In genomic region chr18:62200121-62200914, GRCh38 we compare ENCODE assay signal across 20 cellular contexts. TPM values are rescaled to one million over a fixed set of nuclear protein-coding genes. Genes with fewer than 3 reads are reported as not detected.
DNase-seq lines count a peak whose midpoint lies in the region; ATAC-seq, FAIRE-seq and TF ChIP-seq lines count a peak whose summit lies in the region.
"Had no signal": no experiment of that assay in that cellular context is flagged by ENCODE, and none has a peak within 500 bp of the region (broad histone marks: within the 10 kb centered on the region; RNA-seq: fewer than 3 reads in every experiment).

No MANE protein-coding gene starts in this region.

- SMC1A ChIA-PET in GM12878 (lab: Charles Lee; ENCODE audit: uncharacterized antibody, unreplicated experiment): interaction anchor here (0.6 to 3.1 kb wide), 12 partner anchors 8 to 1704 kb away, joined by 3 to 20 read pairs (median 3); no protein-coding TSS in a partner anchor

- TF ChIP-seq CTCF in activated CD8-positive, alpha-beta T cell treated with anti-CD3 and anti-CD28 coated beads for 36 hours (IDR thresholded peaks at IDR 0.05): no peak
- TF ChIP-seq CTCF in GM12878 (IDR thresholded peaks at IDR 0.05 in 2 of 3, conservative IDR thresholded peaks at IDR 0.05 in 1 of 3; ENCODE audit: control insufficient read depth in 2 of 3, extremely low read depth in 1 of 3, insufficient read depth in 1 of 3, low read depth in 3 of 3, low read length in 3 of 3): no peak
- TF ChIP-seq CTCF in suprapubic skin (IDR thresholded peaks at IDR 0.05): no peak

- WGBS in GM12878 (ENCODE audit: insufficient coverage, insufficient replicate concordance, low lambda C conversion rate, missing lambda C conversion rate): 67% methylated on average over 3 of the region's 3 CpGs
- WGBS in suprapubic skin: 61% methylated on average over 3 of the region's 3 CpGs

- peaks cover 59% of the 10 kb centered on the region for H3K79me2 ChIP-seq in GM12878 (ENCODE audit: control insufficient read depth, insufficient read depth, low read length)

- no peak for TF ChIP-seq RAD21 in GM12878 (IDR thresholded peaks at IDR 0.05; ENCODE audit: insufficient read depth, low read depth, low read length)

- no peak overlapping the region for H3K27ac Mint-ChIP-seq in activated CD8-positive, alpha-beta T cell treated with anti-CD3 and anti-CD28 coated beads for 36 hours
- no peak overlapping the region for H3K27ac Mint-ChIP-seq in activated CD8-positive, alpha-beta T cell treated with anti-CD3 and anti-CD28 coated beads, Interleukin-2, amount 10 ng/mL, durations not matched to agents 7 days and 5 days
- H3K27ac Mint-ChIP-seq: activated B cell treated with CpG ODN at 0.5 μM for 24 hours had no signal

- POLR2A ChIA-PET in activated CD8-positive, alpha-beta T cell treated with anti-CD3 and anti-CD28 coated beads for 36 hours (lab: Charles Lee): interaction anchor here (0.7 to 1.1 kb wide), 3 partner anchors 13 to 39 kb away, joined by 3 read pairs; partner anchors contain the start of genes PIGN and RELCH
- POLR2A ChIA-PET in activated CD8-positive, alpha-beta T cell treated with anti-CD3 and anti-CD28 coated beads, Interleukin-2, amount 10 ng/mL, durations not matched to agents 7 days and 5 days (lab: Charles Lee): interaction anchor here (1.9 kb wide), 1 partner anchor 13 kb away, joined by 6 read pairs; the partner anchor contains the start of genes PIGN and RELCH
- POLR2A ChIA-PET in GM12878 (lab: Charles Lee): interaction anchor here (1.3 kb wide), 2 partner anchors 13 to 30 kb away, joined by 3 to 5 read pairs; partner anchors contain the start of genes PIGN and RELCH

- FAIRE-seq in GM12878 (lab: Jason Lieb, UNC): no peak
- FAIRE-seq: GM18507 had no signal

- H3K36me3 ChIP-seq in GM12878 (ENCODE audit: control insufficient read depth in 2 of 2, insufficient read depth in 2 of 2, low read length in 1 of 2) (no peaks in the 10 kb centered on the region), suprapubic skin (no peaks in the 10 kb centered on the region)
- H3K36me3 ChIP-seq: BE2C, sigmoid colon had no signal

- intact Hi-C loops in activated CD8-positive, alpha-beta T cell treated with anti-CD3 and anti-CD28 coated beads for 36 hours (cut with micrococcal nuclease): no loop called here
- intact Hi-C loops in GM12878 (cut with micrococcal nuclease; ENCODE audit: unreplicated experiment): no loop called here

- no peak overlapping the region for H2AFZ ChIP-seq in GM12878 (ENCODE audit: control insufficient read depth, low read depth, low read length)
- H2AFZ ChIP-seq: GM23248 had no signal

- H4K20me1 ChIP-seq in GM12878 (ENCODE audit: control insufficient read depth, insufficient read depth): no peaks in the 10 kb centered on the region; the same call in 1 of the 2 replicates

- no TSS peak for BruUV-seq in GM12878 (replicated peaks; lab: Mats Ljungman, UMichigan)

- H3K9ac ChIP-seq in GM12878 (ENCODE audit: control insufficient read depth, insufficient read depth, low read length): no peak overlapping the region
- H3K9ac ChIP-seq: GM23248 had no signal

- no peak for DNase-seq in activated CD8-positive, alpha-beta T cell treated with anti-CD3 and anti-CD28 coated beads for 36 hours
- no peak for DNase-seq in activated CD8-positive, alpha-beta T cell treated with anti-CD3 and anti-CD28 coated beads, Interleukin-2, amount 10 ng/mL, durations not matched to agents 7 days and 5 days
- DNase-seq in GM12878 (ENCODE audit: low read depth, low spot score) (no peak), iris pigment epithelial cell (ENCODE audit: low read depth) (peak; percentile 52), suprapubic skin (ENCODE audit: low spot score in 2 of 2) (no peak), NCI-H1092 (lab: John Stamatoyannopoulos, UW) (no peak), ACHN (no peak)
- DNase-seq in stimulated activated CD4-positive, alpha-beta T cell treated with anti-CD3 and anti-CD28 coated beads, Interleukin-1b, Interleukin-23, amount 100 ng/mL, for 48 hours: no peak
- DNase-seq: activated B cell treated with CpG ODN at 0.5 μM for 24 hours; BE2C; Caco-2; GM23248; islet precursor cell; naive B cell; NCI-H1436 treated with DMSO at 0.1 percent for 48 hours; NCI-H82; PC-3; sigmoid colon; stimulated activated CD4-positive, alpha-beta T cell treated with anti-CD3 and anti-CD28 coated beads, Interleukin-2, amount 100 ng/mL, for 24 hours had no signal

- ATAC-seq in activated CD8-positive, alpha-beta T cell treated with anti-CD3 and anti-CD28 coated beads for 36 hours: peak; percentile 61
- no peak for ATAC-seq in activated CD8-positive, alpha-beta T cell treated with anti-CD3 and anti-CD28 coated beads, Interleukin-2, amount 10 ng/mL, durations not matched to agents 7 days and 5 days
- ATAC-seq in GM12878: peak; percentile 63
- ATAC-seq: PC-3 had no signal

- H3K4me3 ChIP-seq in GM12878: no peak overlapping the region
- H3K4me3 ChIP-seq in suprapubic skin: no peak overlapping the region
- H3K4me3 ChIP-seq: GM23248, sigmoid colon had no signal

- H3K4me2 ChIP-seq in GM12878 (ENCODE audit: control insufficient read depth, insufficient read depth): no peak overlapping the region

- H3K9me3 ChIP-seq in GM12878 (replicated peaks; ENCODE audit: control insufficient read depth, insufficient read depth, low read length) (peaks cover 1% of the 10 kb centered on the region; the same call in 2 of the 3 replicates), suprapubic skin (no peaks in the 10 kb centered on the region)
- H3K9me3 ChIP-seq: BE2C, Caco-2, sigmoid colon had no signal

- H3K27ac ChIP-seq in GM12878 (ENCODE audit: control insufficient read depth, insufficient read depth): no peak overlapping the region
- peak overlapping the region; percentile 7 for H3K27ac ChIP-seq in suprapubic skin
- H3K27ac ChIP-seq: GM23248, sigmoid colon had no signal

- TF ChIP-seq EP300 in GM12878 (IDR thresholded peaks at IDR 0.05; ENCODE audit: borderline replicate concordance in 1 of 2, control insufficient read depth in 1 of 2, low read depth in 2 of 2, low read length in 2 of 2) (no peak), suprapubic skin (IDR thresholded peaks at IDR 0.05) (no peak)

- H3K9me3 Mint-ChIP-seq in activated CD8-positive, alpha-beta T cell treated with anti-CD3 and anti-CD28 coated beads for 36 hours: no peaks in the 10 kb centered on the region
- H3K9me3 Mint-ChIP-seq in activated CD8-positive, alpha-beta T cell treated with anti-CD3 and anti-CD28 coated beads, Interleukin-2, amount 10 ng/mL, durations not matched to agents 7 days and 5 days (ENCODE audit: insufficient read depth): no peaks in the 10 kb centered on the region
- H3K9me3 Mint-ChIP-seq: activated B cell treated with CpG ODN at 0.5 μM for 24 hours, naive B cell had no signal

- TF ChIP-seq POLR2A in GM12878 (IDR thresholded peaks at IDR 0.05; ENCODE audit: low read depth, low read length): no peak
- no peak for TF ChIP-seq POLR2A in suprapubic skin (IDR thresholded peaks at IDR 0.05)

- no peaks in the 10 kb centered on the region for H3K27me3 Mint-ChIP-seq in activated CD8-positive, alpha-beta T cell treated with anti-CD3 and anti-CD28 coated beads for 36 hours
- no peaks in the 10 kb centered on the region for H3K27me3 Mint-ChIP-seq in activated CD8-positive, alpha-beta T cell treated with anti-CD3 and anti-CD28 coated beads, Interleukin-2, amount 10 ng/mL, durations not matched to agents 7 days and 5 days (ENCODE audit: low read depth)
- H3K27me3 Mint-ChIP-seq: activated B cell treated with CpG ODN at 0.5 μM for 24 hours, naive B cell had no signal

- in situ Hi-C loops in GM12878 (cut with MboI) (no loop called here), ACHN (cut with HindIII; ENCODE audit: low pct_ligation_motif_present, low pct_unique_long_range_greater_than_20kb, low sequenced_read_pairs) (no loop called here)

- H3K36me3 Mint-ChIP-seq in activated CD8-positive, alpha-beta T cell treated with anti-CD3 and anti-CD28 coated beads for 36 hours (ENCODE audit: low read depth): peaks cover 3% of the 10 kb centered on the region
- H3K36me3 Mint-ChIP-seq in activated CD8-positive, alpha-beta T cell treated with anti-CD3 and anti-CD28 coated beads, Interleukin-2, amount 10 ng/mL, durations not matched to agents 7 days and 5 days (ENCODE audit: low read depth): peaks cover 5% of the 10 kb centered on the region

- H3K4me3 Mint-ChIP-seq in activated CD8-positive, alpha-beta T cell treated with anti-CD3 and anti-CD28 coated beads for 36 hours: no peak overlapping the region
- H3K4me3 Mint-ChIP-seq in activated CD8-positive, alpha-beta T cell treated with anti-CD3 and anti-CD28 coated beads, Interleukin-2, amount 10 ng/mL, durations not matched to agents 7 days and 5 days: no peak overlapping the region
- H3K4me3 Mint-ChIP-seq: activated B cell treated with CpG ODN at 0.5 μM for 24 hours, naive B cell had no signal

- RAD21 ChIA-PET in GM12878 (lab: Charles Lee; ENCODE audit: unreplicated experiment): interaction anchor here (1.8 kb wide), 1 partner anchor 49 kb away, joined by 8 read pairs; no protein-coding TSS in a partner anchor

- peaks cover 56% of the 10 kb centered on the region for H3K4me1 Mint-ChIP-seq in activated CD8-positive, alpha-beta T cell treated with anti-CD3 and anti-CD28 coated beads for 36 hours (ENCODE audit: low read depth)
- peaks cover 9% of the 10 kb centered on the region for H3K4me1 Mint-ChIP-seq in activated CD8-positive, alpha-beta T cell treated with anti-CD3 and anti-CD28 coated beads, Interleukin-2, amount 10 ng/mL, durations not matched to agents 7 days and 5 days (ENCODE audit: low read depth)

- H3K4me1 ChIP-seq in GM12878 (ENCODE audit: control insufficient read depth, insufficient read depth, low read length) (no peaks in the 10 kb centered on the region), suprapubic skin (peaks cover 25% of the 10 kb centered on the region)
- H3K4me1 ChIP-seq: BE2C had no signal

- CTCF ChIA-PET in activated CD8-positive, alpha-beta T cell treated with anti-CD3 and anti-CD28 coated beads for 36 hours (lab: Charles Lee): interaction anchor here (1.2 to 2.3 kb wide), 6 partner anchors 10 to 50 kb away, joined by 3 to 9 read pairs (median 6); partner anchors contain the start of genes PIGN and RELCH
- CTCF ChIA-PET in activated CD8-positive, alpha-beta T cell treated with anti-CD3 and anti-CD28 coated beads, Interleukin-2, amount 10 ng/mL, durations not matched to agents 7 days and 5 days (lab: Charles Lee): interaction anchor here (0.8 to 1.5 kb wide), 4 partner anchors 13 to 73 kb away, joined by 3 to 6 read pairs (median 4); partner anchors contain the start of genes PIGN and RELCH
- CTCF ChIA-PET in GM12878 (lab: Yijun Ruan, JAX): interaction anchor here (1.0 to 4.8 kb wide), 8 partner anchors 9 to 56 kb away, joined by 3 to 46 read pairs (median 4); partner anchors contain the start of genes PIGN and RELCH

- H3K27me3 ChIP-seq in GM12878 (replicated peaks in 1 of 2; ENCODE audit: control insufficient read depth in 2 of 2, insufficient read depth in 2 of 2, low read length in 1 of 2) (no peaks in the 10 kb centered on the region), suprapubic skin (no peaks in the 10 kb centered on the region)
- H3K27me3 ChIP-seq: BE2C, sigmoid colon had no signal

RNA-seq across cellular contexts. Expression of gene RELCH, which starts 13.3 kb away (rescaled TPM):
- 10 to 100 TPM; 18.4 to 21.7 TPM for total RNA-seq in activated CD8-positive, alpha-beta T cell treated with anti-CD3 and anti-CD28 coated beads for 36 hours
- 10 to 100 TPM; 32.8 to 37.4 TPM for total RNA-seq in activated CD8-positive, alpha-beta T cell treated with anti-CD3 and anti-CD28 coated beads, Interleukin-2, amount 10 ng/mL, durations not matched to agents 7 days and 5 days
- total RNA-seq in GM12878 (2013; cell fraction: nucleolus; rRNA removed): 177 and 180 TPM in 2 replicates
- 23.4 and 26.1 TPM in 2 replicates for total RNA-seq in GM12878 (2014; rRNA removed)
- 23.6 and 28.6 TPM in 2 replicates for total RNA-seq in GM12878 (2014; rRNA removed; fragmentation: Illumina TruSeq; extraction: Trizol)
- 20.3 and 21.3 TPM in 2 replicates for total RNA-seq in GM12878 (2021)
- 4.8 TPM for polyA plus RNA-seq in GM12878 (2011; ENCODE audit: low read depth)
- polyA plus RNA-seq in GM12878 (2011; rRNA removed): 20.4 and 25.2 TPM in 2 replicates
- 6.6 and 7.7 TPM in 2 replicates for polyA plus RNA-seq in GM12878 (2011; cell fraction: cytosol; rRNA removed)
- 51.0 and 53.4 TPM in 2 replicates for polyA plus RNA-seq in GM12878 (2011; cell fraction: nucleus; rRNA removed)
- polyA plus RNA-seq in GM12878 (2012): 6.5 and 11.8 TPM in 2 replicates
- 17.2 and 21.0 TPM in 2 replicates for polyA plus RNA-seq in GM12878 (2014; fragmentation: Illumina TruSeq; extraction: Trizol)
- polyA plus RNA-seq in GM12878 (2014; fragmentation: Nextera tagmentation; extraction: Ambion mirVana): 1 to 10 TPM; 3.1 to 3.4 TPM
- 11.2 and 11.8 TPM in 2 replicates for polyA plus RNA-seq in GM12878 (2014; rRNA removed)
- polyA plus RNA-seq in GM12878 (2016; fragmentation: Nextera tagmentation; extraction: Ambion mirVana): 10 to 100 TPM; 10.4 to 11.7 TPM
- polyA minus RNA-seq in GM12878 (2011; rRNA and poly(A)+ RNA removed): 82.0 and 127 TPM in 2 replicates
- polyA minus RNA-seq in GM12878 (2011; cell fraction: cytosol; rRNA and poly(A)+ RNA removed): 12.0 and 16.3 TPM in 2 replicates
- polyA minus RNA-seq in GM12878 (2011; cell fraction: nucleus; rRNA and poly(A)+ RNA removed): 126 and 138 TPM in 2 replicates
- total RNA-seq in suprapubic skin: 100 to 1,000 TPM in 1 of 4 donors, 10 to 100 TPM in 3; 54.2 to 108 (median 61.9) TPM

RNA-seq across cellular contexts. Expression of gene PIGN, which starts 13.5 kb away (rescaled TPM):
- total RNA-seq in activated CD8-positive, alpha-beta T cell treated with anti-CD3 and anti-CD28 coated beads for 36 hours: 10 to 100 TPM; 24.9 to 28.1 TPM
- total RNA-seq in activated CD8-positive, alpha-beta T cell treated with anti-CD3 and anti-CD28 coated beads, Interleukin-2, amount 10 ng/mL, durations not matched to agents 7 days and 5 days: 10 to 100 TPM; 27.3 to 27.9 TPM
- 180 and 206 TPM in 2 replicates for total RNA-seq in GM12878 (2013; cell fraction: nucleolus; rRNA removed)
- total RNA-seq in GM12878 (2014; rRNA removed): 17.7 and 21.9 TPM in 2 replicates
- total RNA-seq in GM12878 (2014; rRNA removed; fragmentation: Illumina TruSeq; extraction: Trizol): 20.0 and 23.4 TPM in 2 replicates
- total RNA-seq in GM12878 (2021): 19.7 and 22.5 TPM in 2 replicates
- 5.0 TPM for polyA plus RNA-seq in GM12878 (2011; ENCODE audit: low read depth)
- polyA plus RNA-seq in GM12878 (2011; rRNA removed): 25.4 and 36.0 TPM in 2 replicates
- 5.4 and 8.0 TPM in 2 replicates for polyA plus RNA-seq in GM12878 (2011; cell fraction: cytosol; rRNA removed)
- 11.5 and 14.3 TPM in 2 replicates for polyA plus RNA-seq in GM12878 (2011; cell fraction: nucleus; rRNA removed)
- polyA plus RNA-seq in GM12878 (2012): 6.3 and 8.1 TPM in 2 replicates
- 10.0 and 11.2 TPM in 2 replicates for polyA plus RNA-seq in GM12878 (2014; fragmentation: Illumina TruSeq; extraction: Trizol)
- 10 to 100 TPM in 1 of 2 experiments, 1 to 10 TPM in 1; 6.9 to 12.3 TPM for polyA plus RNA-seq in GM12878 (2014; fragmentation: Nextera tagmentation; extraction: Ambion mirVana)
- 7.7 and 8.0 TPM in 2 replicates for polyA plus RNA-seq in GM12878 (2014; rRNA removed)
- polyA plus RNA-seq in GM12878 (2016; fragmentation: Nextera tagmentation; extraction: Ambion mirVana): 10 to 100 TPM; 22.6 to 23.3 TPM
- 65.1 and 93.8 TPM in 2 replicates for polyA minus RNA-seq in GM12878 (2011; rRNA and poly(A)+ RNA removed)
- 9.5 and 11.6 TPM in 2 replicates for polyA minus RNA-seq in GM12878 (2011; cell fraction: cytosol; rRNA and poly(A)+ RNA removed)
- polyA minus RNA-seq in GM12878 (2011; cell fraction: nucleus; rRNA and poly(A)+ RNA removed): 46.2 and 87.0 TPM in 2 replicates
- 10 to 100 TPM; 28.7 to 72.4 (median 36.8) TPM for total RNA-seq in suprapubic skin
